Comparison of ENCODE assay signal across 11 cellular contexts in genomic region chr11:74683941-74684481, GRCh38. TPM values are rescaled to one million over a fixed set of nuclear protein-coding genes. Genes with fewer than 3 reads are reported as not detected.
DNase-seq lines count a peak whose midpoint lies in the region; ATAC-seq, FAIRE-seq and TF ChIP-seq lines count a peak whose summit lies in the region.
"Had no signal": no experiment of that assay in that cellular context is flagged by ENCODE, and none has a peak within 500 bp of the region (broad histone marks: within the 10 kb centered on the region; RNA-seq: fewer than 3 reads in every experiment).

No MANE protein-coding gene starts in this region.

- H3K36me3 ChIP-seq in endothelial cell of umbilical vein (ENCODE audit: control insufficient read depth in 2 of 2, extremely low read depth in 1 of 2, insufficient read depth in 2 of 2, low read length in 2 of 2) (no peaks in the 10 kb centered on the region), muscle layer of colon (ENCODE audit: insufficient read depth, low read length) (no peaks in the 10 kb centered on the region), uterus (no peaks in the 10 kb centered on the region)

- TF ChIP-seq POLR2A in endothelial cell of umbilical vein (IDR thresholded peaks at IDR 0.05; ENCODE audit: low read depth, low read length), result no peak
- no peak for TF ChIP-seq POLR2A in uterus (IDR thresholded peaks at IDR 0.05)
- TF ChIP-seq POLR2A in GM18505 (IDR thresholded peaks at IDR 0.05; ENCODE audit: borderline replicate concordance, extremely low read depth, insufficient read depth, insufficient read length), result no peak

- H3K9me3 ChIP-seq in endothelial cell of umbilical vein (replicated peaks; ENCODE audit: control insufficient read depth, insufficient read depth, low read length), result no peaks in the 10 kb centered on the region
- no peaks in the 10 kb centered on the region for H3K9me3 ChIP-seq in muscle layer of colon (ENCODE audit: low read length)
- H3K9me3 ChIP-seq in uterus, result no peaks in the 10 kb centered on the region

- peak overlapping the region; percentile 18 for H3K4me2 ChIP-seq in endothelial cell of umbilical vein (ENCODE audit: insufficient read depth, low read length)

- dilution Hi-C loops in endothelial cell of umbilical vein (cut with MboI; ENCODE audit: extremely low pct_ligation_motif_present, low sequenced_read_pairs), result no loop called here

- BruUV-seq in endothelial cell of umbilical vein (replicated peaks; lab: Mats Ljungman, UMichigan), result no TSS peak

- H3K9me1 ChIP-seq in endothelial cell of umbilical vein (replicated peaks; ENCODE audit: control insufficient read depth, extremely low read depth, insufficient read depth, low read length), result no peaks in the 10 kb centered on the region

- FAIRE-seq in endothelial cell of umbilical vein (lab: Jason Lieb, UNC), result no peak

- no peaks in the 10 kb centered on the region for H4K20me1 ChIP-seq in endothelial cell of umbilical vein (replicated peaks; ENCODE audit: control insufficient read depth, extremely low read depth, insufficient read depth, low read length)

- no peak overlapping the region for H3K27ac ChIP-seq in endothelial cell of umbilical vein (ENCODE audit: insufficient read depth, low read depth, low read length)
- peak overlapping the region; percentile 66 for H3K27ac ChIP-seq in muscle layer of colon (ENCODE audit: low read depth, low read length)
- H3K27ac ChIP-seq in uterus, result peak overlapping the region; percentile 93 to 95
- H3K27ac ChIP-seq: HL-60 had no signal

- ATAC-seq in Right ventricle myocardium inferior (no peak), GM18505 (IDR thresholded peaks at IDR 0.05; ENCODE audit: unreplicated experiment) (no peak)

- CTCF ChIA-PET in endothelial cell of umbilical vein (lab: Charles Lee), result interaction anchor here (1.1 to 9.0 kb wide), 5 partner anchors 8 to 18 kb away, joined by 4 to 84 read pairs (median 8); no protein-coding TSS in a partner anchor

- DNase-seq in cardiac septum (ENCODE audit: low spot score) (peak; percentile 22), Right ventricle myocardium inferior (ENCODE audit: missing footprints) (no peak), endothelial cell of umbilical vein (ENCODE audit: low read depth, low spot score) (no peak), uterus (peak in 1 of 2 donors; percentile 18), pons (ENCODE audit: low spot score) (no peak), COR-L47 (lab: John Stamatoyannopoulos, UW) (no peak)
- DNase-seq: activated CD8-positive, alpha-beta memory T cell treated with anti-CD3 and anti-CD28 coated beads, Interleukin-2, amount 50 U/mL, for 4 hours; T-helper 2 cell had no signal

- H2AFZ ChIP-seq in endothelial cell of umbilical vein (ENCODE audit: low read depth, low read length), result peak overlapping the region; percentile 48

- POLR2A ChIA-PET in endothelial cell of umbilical vein (lab: Charles Lee), result no interaction called here

- TF ChIP-seq CTCF in endothelial cell of umbilical vein (IDR thresholded peaks at IDR 0.05; ENCODE audit: extremely low read depth in 1 of 2, insufficient read depth in 1 of 2, low read depth in 1 of 2, low read length in 2 of 2) (no peak), uterus (IDR thresholded peaks at IDR 0.05) (no peak)

- H3K27me3 ChIP-seq in endothelial cell of umbilical vein (ENCODE audit: control insufficient read depth in 2 of 2, insufficient read depth in 2 of 2, low read length in 2 of 2) (no peaks in the 10 kb centered on the region), muscle layer of colon (ENCODE audit: control insufficient read depth in 1 of 2, insufficient read depth in 2 of 2, low read length in 2 of 2) (no peaks in the 10 kb centered on the region), uterus (no peaks in the 10 kb centered on the region)

- peak overlapping the region in 1 of 3 experiments; percentile 27 for H3K4me3 ChIP-seq in endothelial cell of umbilical vein (replicated peaks in 1 of 3; ENCODE audit: insufficient read depth in 1 of 3, low read depth in 1 of 3, low read length in 3 of 3)
- H3K4me3 ChIP-seq in muscle layer of colon (ENCODE audit: low read depth in 1 of 2, low read length in 2 of 2), result peak overlapping the region; percentile 41 to 63
- H3K4me3 ChIP-seq in uterus, result peak overlapping the region in 1 of 2 donors; percentile 37

- intact Hi-C loops in cardiac septum (cut with DNase I), result no loop called here
- intact Hi-C loops in Right ventricle myocardium inferior (cut with DNase I), result no loop called here
- intact Hi-C loops in endothelial cell of umbilical vein (cut with micrococcal nuclease), result no loop called here
- intact Hi-C loops in uterus (cut with DNase I; ENCODE audit: low total_unique reads), result no loop called here

- no peaks in the 10 kb centered on the region for H3K79me2 ChIP-seq in endothelial cell of umbilical vein (ENCODE audit: control insufficient read depth, insufficient read depth, low read length)

- H3K9ac ChIP-seq in endothelial cell of umbilical vein (replicated peaks; ENCODE audit: extremely low read depth, insufficient read depth, low read length) (no peak overlapping the region), muscle layer of colon (ENCODE audit: low read length) (peak overlapping the region; percentile 4)

- H3K4me1 ChIP-seq in endothelial cell of umbilical vein (ENCODE audit: control insufficient read depth, extremely low read depth, insufficient read depth, low read length) (peaks cover 4% of the 10 kb centered on the region), muscle layer of colon (ENCODE audit: insufficient read depth, low read length) (peaks cover 37% of the 10 kb centered on the region), uterus (peaks cover 3 to 25% of the 10 kb centered on the region in 2 donors)

TF ChIP-seq in endothelial cell of umbilical vein, 7 proteins besides CTCF, POLR2A, EP300 and RAD21:
- TF ChIP-seq JUN (IDR thresholded peaks at IDR 0.05; ENCODE audit: borderline replicate concordance, insufficient read depth, insufficient read length, low read depth) (no peak), EZH2 (IDR thresholded peaks at IDR 0.05; ENCODE audit: borderline replicate concordance, low read depth, low read length, severe bottlenecking) (no peak), FOS (IDR thresholded peaks at IDR 0.05; ENCODE audit: borderline replicate concordance, insufficient read depth, low read length) (no peak), GATA2 (IDR thresholded peaks at IDR 0.05; ENCODE audit: insufficient read depth, insufficient read length, low read depth, low read length) (no peak), MYC (IDR thresholded peaks at IDR 0.05; ENCODE audit: low read depth, low read length) (no peak), MAX (IDR thresholded peaks at IDR 0.05; ENCODE audit: insufficient read depth, insufficient read length) (no peak), POLR2AphosphoS5 (IDR thresholded peaks at IDR 0.05; ENCODE audit: insufficient read depth, low read depth, low read length) (no peak)

RNA-seq across cellular contexts. Expression of gene CHRDL2, which starts 47.2 kb away (rescaled TPM):
- 4.9 TPM for total RNA-seq in cardiac septum
- 34.3 TPM for total RNA-seq in Right ventricle myocardium inferior
- not detected in 2 replicates for total RNA-seq in endothelial cell of umbilical vein
- not detected in 2 replicates for polyA plus RNA-seq in endothelial cell of umbilical vein
- not detected in 2 replicates for polyA plus RNA-seq in endothelial cell of umbilical vein (2011; cell fraction: cytosol; rRNA removed)
- not detected in 2 replicates for polyA plus RNA-seq in endothelial cell of umbilical vein (2011; cell fraction: nucleus; rRNA removed)
- not detected in 2 replicates for polyA plus RNA-seq in endothelial cell of umbilical vein (2012)
- polyA minus RNA-seq in endothelial cell of umbilical vein, result not detected in 2 replicates
- polyA minus RNA-seq in endothelial cell of umbilical vein (2011; cell fraction: cytosol; rRNA and poly(A)+ RNA removed), result not detected
- polyA minus RNA-seq in endothelial cell of umbilical vein (2011; cell fraction: nucleus; rRNA and poly(A)+ RNA removed), result not detected in 2 replicates
- 100 to 1,000 TPM in 1 of 4 donors, 1 to 10 TPM in 1, under 1 TPM in 2; 0.41 to 115 (median 2.9) TPM for total RNA-seq in uterus
